In the genomic region with DNA sequence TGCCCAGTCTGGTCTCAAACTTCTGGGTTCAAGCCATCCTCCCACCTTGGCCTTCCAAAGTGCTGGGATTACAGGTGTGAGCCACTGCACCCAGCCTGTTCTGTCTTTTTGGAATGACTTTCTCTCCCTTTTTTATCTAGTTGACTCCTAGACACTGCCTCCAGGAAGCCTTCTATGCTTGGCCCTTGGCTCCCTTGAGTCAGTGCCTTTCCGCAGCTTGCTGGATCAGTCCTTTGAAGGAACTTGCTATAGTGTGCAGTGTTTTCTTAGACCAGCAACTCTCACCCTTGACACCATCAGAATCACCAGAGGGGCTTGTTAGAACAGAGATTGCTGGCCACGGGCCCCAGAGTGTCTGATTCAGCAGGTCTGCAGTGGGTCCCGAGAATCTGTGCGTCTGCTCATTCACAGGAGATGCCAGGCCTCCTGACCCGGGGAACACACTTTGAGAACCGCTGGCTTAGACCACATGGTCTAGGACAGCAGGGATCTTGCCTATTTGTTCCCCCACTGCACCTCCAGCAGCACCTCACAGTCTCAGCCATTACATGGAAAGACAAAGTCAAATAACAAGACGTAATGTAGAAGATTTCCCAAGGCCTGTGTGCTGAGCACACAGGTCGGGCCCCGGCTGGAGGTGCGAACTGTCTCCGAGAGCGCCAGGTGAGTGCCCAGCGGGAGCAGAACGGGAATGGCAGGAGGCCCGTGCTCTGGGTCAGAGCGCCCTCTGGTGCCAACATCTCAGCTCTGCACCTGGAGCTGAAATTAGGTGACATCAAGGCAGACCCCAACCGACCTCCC, we compare ENCODE assay signal across 8 cellular contexts. TPM values are rescaled to one million over a fixed set of nuclear protein-coding genes. Genes with fewer than 3 reads are reported as not detected.
DNase-seq lines count a peak whose midpoint lies in the region; ATAC-seq and TF ChIP-seq lines count a peak whose summit lies in the region.

No MANE protein-coding gene starts in this region.

- DNase-seq in AG08396 (ENCODE audit: low spot score) (peak; percentile 78), NCI-H345 treated with DMSO at 0.1 percent for 48 hours (lab: John Stamatoyannopoulos, UW; ENCODE audit: unreplicated experiment) (peak; percentile 74), mesothelial cell of epicardium (ENCODE audit: low spot score in 2 of 2, unreplicated experiment in 2 of 2) (peak; percentile 55 to 87)
- DNase-seq in activated CD4-positive, alpha-beta T cell treated with anti-CD3 and anti-CD28 coated beads, Interleukin-2, amount 50 U/mL, for 48 hours, result peak; percentile 67 to 74
- DNase-seq in effector CD8-positive, alpha-beta T cell (lab: John Stamatoyannopoulos, UW), result peak; percentile 45
- DNase-seq in stimulated activated CD8-positive, alpha-beta memory T cell treated with anti-CD3 and anti-CD28 coated beads, Interleukin-4, amount 100 ng/mL, for 24 hours (ENCODE audit: low read depth), result peak; percentile 43

- H3K9me3 Mint-ChIP-seq in mesothelial cell of epicardium, result no peaks in the 10 kb centered on the region

- H3K27me3 Mint-ChIP-seq in mesothelial cell of epicardium (ENCODE audit: low read depth), result peaks cover 1% of the 10 kb centered on the region

- peak; percentile 87 for TF ChIP-seq CTCF in mesothelial cell of epicardium (IDR thresholded peaks at IDR 0.05; ENCODE audit: unreplicated experiment)

- ATAC-seq in GM19438 (IDR thresholded peaks at IDR 0.05; ENCODE audit: low read depth, unreplicated experiment) (peak; percentile 62), HG03460 (IDR thresholded peaks at IDR 0.05; ENCODE audit: unreplicated experiment) (no peak)

- peak overlapping the region; percentile 6 for H3K4me3 Mint-ChIP-seq in mesothelial cell of epicardium

- no peaks in the 10 kb centered on the region for H3K36me3 Mint-ChIP-seq in mesothelial cell of epicardium

- peaks cover 2% of the 10 kb centered on the region for H3K4me1 Mint-ChIP-seq in mesothelial cell of epicardium

- H3K27ac Mint-ChIP-seq in mesothelial cell of epicardium, result no peak overlapping the region

RNA-seq across cellular contexts. Expression of gene CTPS1, which starts 27.4 kb away (rescaled TPM):
- 41.6 to 42.9 TPM (median 41.8 TPM) in 3 replicates for total RNA-seq in mesothelial cell of epicardium
